16 cellular contexts compared by ENCODE assay signal in the genomic region with DNA sequence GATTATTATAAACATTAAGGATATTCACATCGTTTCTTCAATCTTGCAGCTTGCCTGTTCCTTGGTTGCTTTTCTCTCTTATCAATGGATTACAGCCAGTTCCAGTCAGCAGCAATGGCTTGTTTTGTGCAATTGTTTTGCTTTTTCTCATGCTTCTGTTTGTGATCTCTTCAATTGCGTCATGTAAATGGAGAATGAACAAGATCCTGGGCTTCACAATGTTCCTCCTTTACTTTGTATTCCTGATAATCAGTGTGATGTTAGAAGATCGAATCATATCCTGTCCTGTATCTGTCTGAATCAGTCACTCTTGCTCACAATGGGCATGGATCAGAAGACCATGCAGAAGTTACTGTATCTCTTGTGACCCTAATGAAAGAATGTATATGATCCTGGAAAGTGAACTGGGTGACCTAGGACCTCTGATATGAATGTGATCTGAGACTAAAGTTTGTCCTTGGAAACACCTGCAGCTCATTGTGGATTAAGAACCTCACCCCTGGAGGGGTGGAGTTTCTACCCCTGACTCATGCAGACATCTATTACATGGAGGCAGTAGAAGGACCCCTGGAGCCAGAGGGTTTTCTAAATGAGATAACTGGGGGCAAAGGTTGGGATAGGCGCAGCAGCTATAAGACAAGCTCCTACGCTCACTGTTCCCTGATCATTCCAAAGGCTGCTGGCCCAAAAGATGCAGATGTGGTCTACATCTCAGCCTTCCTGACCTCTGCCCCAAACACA. TPM values are rescaled to one million over a fixed set of nuclear protein-coding genes. Genes with fewer than 3 reads are reported as not detected.
DNase-seq lines count a peak whose midpoint lies in the region; ATAC-seq, FAIRE-seq and TF ChIP-seq lines count a peak whose summit lies in the region.
"Had no signal": no experiment of that assay in that cellular context is flagged by ENCODE, and none has a peak within 500 bp of the region (broad histone marks: within the 10 kb centered on the region; RNA-seq: fewer than 3 reads in every experiment).

No MANE protein-coding gene starts in this region.

- ATAC-seq in T-cell (replicated peaks in 1 of 4) (no peak), naive B cell (ENCODE audit: low read depth in 2 of 2) (no peak), HG02571 (IDR thresholded peaks at IDR 0.05; ENCODE audit: unreplicated experiment) (no peak)
- ATAC-seq: left lobe of liver, Panc1 had no signal

- BruUV-seq in endothelial cell of umbilical vein (replicated peaks; lab: Mats Ljungman, UMichigan) (no TSS peak), Calu3 (replicated peaks; lab: Mats Ljungman, UMichigan) (no TSS peak)

- H3K4me1 Mint-ChIP-seq in T-cell (peaks cover 0 to 9% (median 9%) of the 10 kb centered on the region in 3 donors), naive B cell (peaks cover 8 to 18% (median 11%) of the 10 kb centered on the region in 3 donors), Calu3 (ENCODE audit: low read depth, unreplicated experiment) (peaks cover 22% of the 10 kb centered on the region)
- H3K4me1 Mint-ChIP-seq: CD14-positive monocyte had no signal

- H3K27me3 Mint-ChIP-seq in T-cell = no peaks in the 10 kb centered on the region
- H3K27me3 Mint-ChIP-seq in naive B cell = no peaks in the 10 kb centered on the region
- H3K27me3 Mint-ChIP-seq in Calu3 (ENCODE audit: unreplicated experiment) = no peaks in the 10 kb centered on the region
- H3K27me3 Mint-ChIP-seq: progenitor cell of endocrine pancreas had no signal

- TF ChIP-seq CTCF in endothelial cell of umbilical vein (IDR thresholded peaks at IDR 0.05; ENCODE audit: extremely low read depth in 1 of 2, insufficient read depth in 1 of 2, low read depth in 1 of 2, low read length in 2 of 2) = no peak
- no peak for TF ChIP-seq CTCF in Calu3 (IDR thresholded peaks at IDR 0.05; ENCODE audit: unreplicated experiment)

- peak; percentile 33 for FAIRE-seq in endothelial cell of umbilical vein (lab: Jason Lieb, UNC)
- FAIRE-seq: G401.6, GM19239 had no signal

- POLR2A ChIA-PET in T-cell (lab: Charles Lee) = interaction anchor here in 1 of 2 donors (0.5 to 0.6 kb wide), 2 partner anchors 53 to 86 kb away, joined by 3 to 5 read pairs; no protein-coding TSS in a partner anchor
- POLR2A ChIA-PET in endothelial cell of umbilical vein (lab: Charles Lee) = no interaction called here

- dilution Hi-C loops in endothelial cell of umbilical vein (cut with MboI; ENCODE audit: extremely low pct_ligation_motif_present, low sequenced_read_pairs) = no loop called here

- no peak for TF ChIP-seq POLR2A in endothelial cell of umbilical vein (IDR thresholded peaks at IDR 0.05; ENCODE audit: low read depth, low read length)

- DNase-seq in ELR (ENCODE audit: low read depth) (peak; percentile 43), T-cell (no peak), endothelial cell of umbilical vein (ENCODE audit: low read depth, low spot score) (peak; percentile 61), naive B cell (no peak), Calu3 (no peak), globus pallidus (ENCODE audit: low spot score) (no peak)
- DNase-seq: head of caudate nucleus, NCI-H187 treated with DMSO at 0.1 percent for 48 hours, NCI-H524 had no signal

- H3K27ac ChIP-seq in endothelial cell of umbilical vein (ENCODE audit: insufficient read depth, low read depth, low read length) = peak overlapping the region; percentile 0

- H3K27me3 ChIP-seq in endothelial cell of umbilical vein (ENCODE audit: control insufficient read depth in 2 of 2, insufficient read depth in 2 of 2, low read length in 2 of 2) = no peaks in the 10 kb centered on the region

- no peaks in the 10 kb centered on the region for H4K20me1 ChIP-seq in endothelial cell of umbilical vein (replicated peaks; ENCODE audit: control insufficient read depth, extremely low read depth, insufficient read depth, low read length)

- no peaks in the 10 kb centered on the region for H3K9me3 ChIP-seq in endothelial cell of umbilical vein (replicated peaks; ENCODE audit: control insufficient read depth, insufficient read depth, low read length)

- H3K4me3 Mint-ChIP-seq in T-cell = no peak overlapping the region
- no peak overlapping the region for H3K4me3 Mint-ChIP-seq in naive B cell
- H3K4me3 Mint-ChIP-seq in Calu3 (ENCODE audit: low read depth, unreplicated experiment) = no peak overlapping the region
- H3K4me3 Mint-ChIP-seq: CD14-positive monocyte had no signal

- peaks cover 28% of the 10 kb centered on the region for H3K4me1 ChIP-seq in endothelial cell of umbilical vein (ENCODE audit: control insufficient read depth, extremely low read depth, insufficient read depth, low read length)

- H3K79me2 ChIP-seq in endothelial cell of umbilical vein (ENCODE audit: control insufficient read depth, insufficient read depth, low read length) = no peaks in the 10 kb centered on the region

- H3K27ac Mint-ChIP-seq in T-cell (peak overlapping the region; percentile 23 to 53), naive B cell (peak overlapping the region in 4 of 6 donors; percentile 31 to 58 (median 45)), Calu3 (ENCODE audit: unreplicated experiment) (no peak overlapping the region)
- H3K27ac Mint-ChIP-seq: progenitor cell of endocrine pancreas had no signal

- H3K4me3 ChIP-seq in endothelial cell of umbilical vein (replicated peaks in 1 of 3; ENCODE audit: insufficient read depth in 1 of 3, low read depth in 1 of 3, low read length in 3 of 3) = no peak overlapping the region

- intact Hi-C loops in endothelial cell of umbilical vein (cut with micrococcal nuclease) (no loop called here), Calu3 (cut with micrococcal nuclease; ENCODE audit: unreplicated experiment) (no loop called here)

- H3K36me3 Mint-ChIP-seq in T-cell = peaks cover 30% of the 10 kb centered on the region
- peaks cover 16 to 24% of the 10 kb centered on the region in 2 donors for H3K36me3 Mint-ChIP-seq in naive B cell
- H3K36me3 Mint-ChIP-seq in Calu3 (ENCODE audit: insufficient read depth, unreplicated experiment) = peaks cover 14% of the 10 kb centered on the region

- H3K9me3 Mint-ChIP-seq in T-cell = no peaks in the 10 kb centered on the region
- H3K9me3 Mint-ChIP-seq in naive B cell = no peaks in the 10 kb centered on the region
- no peaks in the 10 kb centered on the region for H3K9me3 Mint-ChIP-seq in Calu3 (ENCODE audit: low read depth, unreplicated experiment)
- H3K9me3 Mint-ChIP-seq: CD14-positive monocyte had no signal

- H3K9ac ChIP-seq in endothelial cell of umbilical vein (replicated peaks; ENCODE audit: extremely low read depth, insufficient read depth, low read length) = no peak overlapping the region

- CTCF ChIA-PET in T-cell (lab: Charles Lee) = interaction anchor here in 1 of 2 donors (1.2 kb wide), 1 partner anchor 15 kb away, joined by 4 read pairs; no protein-coding TSS in a partner anchor
- CTCF ChIA-PET in endothelial cell of umbilical vein (lab: Charles Lee) = interaction anchor here (0.6 to 1.4 kb wide), 9 partner anchors 9 to 170 kb away, joined by 3 to 6 read pairs (median 4); a partner anchor contains a TSS
- CTCF ChIA-PET in Calu3 (lab: Charles Lee) = interaction anchor here (1.0 kb wide), 1 partner anchor 215 kb away, joined by 3 read pairs; a partner anchor contains a TSS

- peak overlapping the region; percentile 7 for H3K4me2 ChIP-seq in endothelial cell of umbilical vein (ENCODE audit: insufficient read depth, low read length)

- H3K36me3 ChIP-seq in endothelial cell of umbilical vein (ENCODE audit: control insufficient read depth in 2 of 2, extremely low read depth in 1 of 2, insufficient read depth in 2 of 2, low read length in 2 of 2) = peaks cover 2 to 3% of the 10 kb centered on the region in 2 experiments

- no peaks in the 10 kb centered on the region for H3K9me1 ChIP-seq in endothelial cell of umbilical vein (replicated peaks; ENCODE audit: control insufficient read depth, extremely low read depth, insufficient read depth, low read length)

- no peak overlapping the region for H2AFZ ChIP-seq in endothelial cell of umbilical vein (ENCODE audit: low read depth, low read length)

TF ChIP-seq in endothelial cell of umbilical vein, 7 proteins besides CTCF, POLR2A, EP300 and RAD21 (continues in another document):
- TF ChIP-seq JUN (IDR thresholded peaks at IDR 0.05; ENCODE audit: borderline replicate concordance, insufficient read depth, insufficient read length, low read depth) = peak; percentile 1
- TF ChIP-seq POLR2AphosphoS5 (IDR thresholded peaks at IDR 0.05; ENCODE audit: insufficient read depth, low read depth, low read length) = no peak
- TF ChIP-seq, protein P1, sequence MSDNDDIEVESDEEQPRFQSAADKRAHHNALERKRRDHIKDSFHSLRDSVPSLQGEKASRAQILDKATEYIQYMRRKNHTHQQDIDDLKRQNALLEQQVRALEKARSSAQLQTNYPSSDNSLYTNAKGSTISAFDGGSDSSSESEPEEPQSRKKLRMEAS (IDR thresholded peaks at IDR 0.05; ENCODE audit: insufficient read depth, insufficient read length) = no peak
- peak; percentile 78 for TF ChIP-seq GATA2 (IDR thresholded peaks at IDR 0.05; ENCODE audit: insufficient read depth, insufficient read length, low read depth, low read length)
- peak; percentile 34 for TF ChIP-seq FOS (IDR thresholded peaks at IDR 0.05; ENCODE audit: borderline replicate concordance, insufficient read depth, low read length)

RNA-seq across cellular contexts. Expression of a gene that starts 32.2 kb away (rescaled TPM):
- 1 to 10 TPM; 4.1 to 6.5 (median 5.0) TPM for total RNA-seq in T-cell
- 5.4 and 7.3 TPM in 2 replicates for total RNA-seq in endothelial cell of umbilical vein
- 3.6 and 5.4 TPM in 2 replicates for polyA plus RNA-seq in endothelial cell of umbilical vein
- 4.0 and 4.2 TPM in 2 replicates for polyA plus RNA-seq in endothelial cell of umbilical vein (2011; cell fraction: cytosol; rRNA removed)
- polyA plus RNA-seq in endothelial cell of umbilical vein (2011; cell fraction: nucleus; rRNA removed) = 5.4 and 6.7 TPM in 2 replicates
- polyA plus RNA-seq in endothelial cell of umbilical vein (2012) = 5.9 and 7.3 TPM in 2 replicates
- polyA minus RNA-seq in endothelial cell of umbilical vein = 8.7 and 11.2 TPM in 2 replicates
- polyA minus RNA-seq in endothelial cell of umbilical vein (2011; cell fraction: cytosol; rRNA and poly(A)+ RNA removed) = 0.82 TPM
- polyA minus RNA-seq in endothelial cell of umbilical vein (2011; cell fraction: nucleus; rRNA and poly(A)+ RNA removed) = 5.8 and 8.5 TPM in 2 replicates
- polyA plus RNA-seq in naive B cell (ENCODE audit: low read depth in 6 of 6) = 1 to 10 TPM in 5 of 6 donors, not detected in 1; 2.3 to 3.7 (median 2.7) TPM
- total RNA-seq in Calu3 (2022) = 9.0 and 13.2 TPM in 2 replicates

RNA-seq across cellular contexts. Expression of a gene that starts 43.0 kb away (rescaled TPM):
- total RNA-seq in T-cell (10 to 100 TPM; 26.6 to 36.4 (median 34.4) TPM), endothelial cell of umbilical vein (41.7 and 44.6 TPM in 2 replicates), Calu3 (2022) (50.1 and 55.6 TPM in 2 replicates)
- polyA plus RNA-seq in endothelial cell of umbilical vein (45.8 and 52.6 TPM in 2 replicates), naive B cell (ENCODE audit: low read depth in 6 of 6) (10 to 100 TPM; 15.1 to 27.4 (median 22.6) TPM)
- 45.9 and 47.5 TPM in 2 replicates for polyA plus RNA-seq in endothelial cell of umbilical vein (2011; cell fraction: cytosol; rRNA removed)
- polyA plus RNA-seq in endothelial cell of umbilical vein (2011; cell fraction: nucleus; rRNA removed) = 87.7 and 92.6 TPM in 2 replicates
- polyA plus RNA-seq in endothelial cell of umbilical vein (2012) = 30.9 and 47.5 TPM in 2 replicates
- polyA minus RNA-seq in endothelial cell of umbilical vein = 57.6 and 78.6 TPM in 2 replicates
- polyA minus RNA-seq in endothelial cell of umbilical vein (2011; cell fraction: cytosol; rRNA and poly(A)+ RNA removed) = 31.7 TPM
- 51.1 and 61.3 TPM in 2 replicates for polyA minus RNA-seq in endothelial cell of umbilical vein (2011; cell fraction: nucleus; rRNA and poly(A)+ RNA removed)

Comparison
In these comparisons a context has a peak if more than half of its experiments do, and no peak if none do; other contexts are left out.
1. DNase-seq: peak in ELR (single experiment) and endothelial cell of umbilical vein (single experiment); none in T-cell (0 of 34), naive B cell (single experiment), Calu3 (single experiment) and globus pallidus (single experiment).